In the genomic region with DNA sequence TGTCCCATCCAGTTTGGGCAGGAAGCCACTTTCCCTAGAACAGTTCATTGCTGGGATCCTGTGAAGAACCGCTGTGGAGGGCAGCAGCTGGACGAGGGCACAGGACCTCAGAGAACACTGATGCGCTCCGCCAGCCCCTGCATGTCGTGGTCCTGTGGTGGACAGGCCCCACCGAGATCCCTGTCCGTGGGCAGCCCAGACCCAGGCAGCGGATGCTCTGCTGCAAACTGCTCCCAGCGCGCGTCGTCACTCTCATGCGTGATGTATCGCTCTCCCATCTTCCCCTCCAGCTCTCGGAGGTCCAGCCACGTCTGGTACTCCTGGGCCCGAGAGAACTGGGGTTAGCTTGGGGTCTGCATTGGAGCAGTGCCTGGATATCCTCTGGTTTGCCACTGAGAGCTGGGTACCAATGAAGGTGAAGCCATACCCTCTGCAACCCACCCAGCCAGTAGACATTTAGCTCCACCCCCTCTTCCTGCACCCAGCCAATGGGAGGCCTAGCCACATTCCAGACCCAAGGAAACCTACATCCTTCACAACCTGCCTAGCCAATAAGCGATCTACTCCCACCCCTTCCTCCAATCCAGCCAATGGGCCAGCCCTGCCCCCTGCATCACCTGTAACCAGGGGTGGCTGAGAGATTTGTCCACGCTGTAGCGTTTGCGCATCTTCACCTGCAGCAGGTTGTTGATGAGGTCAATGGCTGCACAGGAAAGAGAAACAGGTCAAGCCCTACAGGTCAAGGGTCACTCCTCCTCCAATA, we compare ENCODE assay signal across 10 cellular contexts. TPM values are rescaled to one million over a fixed set of nuclear protein-coding genes. Genes with fewer than 3 reads are reported as not detected.
DNase-seq lines count a peak whose midpoint lies in the region; ATAC-seq, FAIRE-seq and TF ChIP-seq lines count a peak whose summit lies in the region.
"Had no signal": no experiment of that assay in that cellular context is flagged by ENCODE, and none has a peak within 500 bp of the region (broad histone marks: within the 10 kb centered on the region; RNA-seq: fewer than 3 reads in every experiment).

No MANE protein-coding gene starts in this region.

- H3F3A ChIP-seq in PC-3 (ENCODE audit: low read length, unreplicated experiment), result no peaks in the 10 kb centered on the region

- no peaks in the 10 kb centered on the region for H3K36me3 ChIP-seq in PC-3 (ENCODE audit: low read depth, low read length)

- CTCF ChIA-PET in A549 (lab: Yijun Ruan, JAX), result interaction anchor here (0.6 to 7.8 kb wide), 17 partner anchors 9 to 225 kb away, joined by 3 to 100 read pairs (median 5); a partner anchor contains a TSS
- CTCF ChIA-PET in PC-3 (lab: Charles Lee), result no interaction called here

- 96% methylated on average over 21 of the region's 21 CpGs for WGBS in A549 (ENCODE audit: missing lambda C conversion rate)

- DNase-seq in A549 (ENCODE audit: low read depth in 1 of 2, low spot score in 1 of 2) (peak in 1 of 2 experiments; percentile 61), ELF-1 (ENCODE audit: low read depth, low spot score) (peak; percentile 82), PC-3 (peak; percentile 37), germinal center (ENCODE audit: low spot score) (peak; percentile 11), T-helper 1 cell (no peak), NCI-H2081 treated with DMSO at 0.1 percent for 48 hours (lab: John Stamatoyannopoulos, UW) (no peak), NCI-H345 (lab: John Stamatoyannopoulos, UW) (no peak)
- no peak for DNase-seq in stimulated activated CD4-positive, alpha-beta T cell treated with anti-CD3 and anti-CD28 coated beads, Interleukin-4, amount 100 ng/mL, for 1 hour
- DNase-seq: cerebellar nuclear complex, NCI-H1930 had no signal

- H3K4me2 ChIP-seq in A549 (no peak overlapping the region), PC-3 (ENCODE audit: low read length) (no peak overlapping the region)

- intact Hi-C loops in PC-3 (cut with micrococcal nuclease), result no loop called here

- no peak for TF ChIP-seq RAD21 in A549 (conservative IDR thresholded peaks at IDR 0.05 in 1 of 2, IDR thresholded peaks at IDR 0.05 in 1 of 2)

- POLR2A ChIA-PET in A549 (lab: Yijun Ruan, JAX) (no interaction called here), PC-3 (lab: Charles Lee; ENCODE audit: unreplicated experiment) (no interaction called here)

- no peak for TF ChIP-seq POLR2A in A549 (IDR thresholded peaks at IDR 0.05; ENCODE audit: low read length)

- no peaks in the 10 kb centered on the region for H4K20me1 ChIP-seq in PC-3 (ENCODE audit: low read length)

- no peaks in the 10 kb centered on the region for H3K79me2 ChIP-seq in PC-3 (ENCODE audit: low read length)

- H3K4me3 ChIP-seq in A549 (no peak overlapping the region), PC-3 (ENCODE audit: low read length) (no peak overlapping the region)

- no peaks in the 10 kb centered on the region for H3K27me3 ChIP-seq in PC-3 (ENCODE audit: low read length)

- H3K27ac ChIP-seq in A549 (no peak overlapping the region), PC-3 (ENCODE audit: low read length) (no peak overlapping the region)

- no peak for FAIRE-seq in A549 (lab: Jason Lieb, UNC)

- BruUV-seq in PC-3 (replicated peaks; lab: Mats Ljungman, UMichigan), result TSS peak; percentile 35

- TF ChIP-seq CTCF in A549 (IDR thresholded peaks at IDR 0.05) (no peak), PC-3 (conservative IDR thresholded peaks at IDR 0.05; ENCODE audit: low read depth, low read length) (no peak)

- no peaks in the 10 kb centered on the region for H3K9me2 ChIP-seq in PC-3 (replicated peaks; ENCODE audit: low read length)

- ATAC-seq in A549, result peak; percentile 35 to 89; a peak in 4 of 6 replicates
- ATAC-seq in PC-3, result peak; percentile 38; the same call in 1 of the 2 replicates

- H3K4me1 ChIP-seq in A549, result no peaks in the 10 kb centered on the region
- H3K4me1 ChIP-seq in PC-3 (ENCODE audit: insufficient read depth, low read length), result no peaks in the 10 kb centered on the region

- no peak overlapping the region for H3K9ac ChIP-seq in PC-3 (ENCODE audit: low read length)

- TF ChIP-seq EP300 in A549 (IDR thresholded peaks at IDR 0.05), result no peak

- H3K9me3 ChIP-seq in A549 (no peaks in the 10 kb centered on the region), PC-3 (ENCODE audit: low read length) (no peaks in the 10 kb centered on the region)

- H2AFZ ChIP-seq in PC-3 (ENCODE audit: low read length), result no peak overlapping the region

TF ChIP-seq in A549, 52 proteins besides CTCF, POLR2A, EP300 and RAD21:
- no peak for TF ChIP-seq RARB (CRISPR knock-in tag; IDR thresholded peaks at IDR 0.05)
- TF ChIP-seq MYC (IDR thresholded peaks at IDR 0.05; ENCODE audit: borderline replicate concordance, low read length), result no peak
- peak; percentile 99 for TF ChIP-seq RFX5 (IDR thresholded peaks at IDR 0.05)

RNA-seq across cellular contexts. Expression of a gene that starts 13.6 kb away (rescaled TPM):
- polyA plus RNA-seq in A549 (2011; rRNA removed), result 0.13 and 0.36 TPM in 2 replicates
- polyA plus RNA-seq in A549 (2012; cell fraction: cytosol; rRNA removed), result 0.22 and 0.32 TPM in 2 replicates
- polyA plus RNA-seq in A549 (2012; cell fraction: nucleus; rRNA removed), result 0.26 and 0.31 TPM in 2 replicates
- 0.14 to 0.33 TPM (median 0.32 TPM) in 3 replicates for polyA plus RNA-seq in A549 (2017; fragmentation: RNase III; extraction: RNeasy Plus Mini Kit Qiagen cat#74134 plus additional on column Dnase treatment)
- polyA minus RNA-seq in A549 (2011; rRNA and poly(A)+ RNA removed), result 0.10 and 0.29 TPM in 2 replicates
- 1.9 and 3.1 TPM in 2 replicates for total RNA-seq in PC-3 (2014; rRNA removed)

RNA-seq across cellular contexts. Expression of a gene that starts 38.6 kb away (rescaled TPM):
- not detected in 2 replicates for polyA plus RNA-seq in A549 (2011; rRNA removed)
- polyA plus RNA-seq in A549 (2012; cell fraction: cytosol; rRNA removed), result not detected in 2 replicates
- not detected in 2 replicates for polyA plus RNA-seq in A549 (2012; cell fraction: nucleus; rRNA removed)
- polyA plus RNA-seq in A549 (2017; fragmentation: RNase III; extraction: RNeasy Plus Mini Kit Qiagen cat#74134 plus additional on column Dnase treatment), result not detected in 3 replicates
- not detected in 2 replicates for polyA minus RNA-seq in A549 (2011; rRNA and poly(A)+ RNA removed)
- total RNA-seq in PC-3 (2014; rRNA removed), result not detected in 2 replicates

RNA-seq across cellular contexts. Expression of a gene that starts 42.3 kb away (rescaled TPM):
- polyA plus RNA-seq in A549 (2011; rRNA removed), result 8.3 and 10.4 TPM in 2 replicates
- polyA plus RNA-seq in A549 (2012; cell fraction: cytosol; rRNA removed), result 20.7 and 21.5 TPM in 2 replicates
- polyA plus RNA-seq in A549 (2012; cell fraction: nucleus; rRNA removed), result 43.5 and 59.2 TPM in 2 replicates
- 21.7 to 25.8 TPM (median 24.6 TPM) in 3 replicates for polyA plus RNA-seq in A549 (2017; fragmentation: RNase III; extraction: RNeasy Plus Mini Kit Qiagen cat#74134 plus additional on column Dnase treatment)
- 22.8 and 23.8 TPM in 2 replicates for polyA minus RNA-seq in A549 (2011; rRNA and poly(A)+ RNA removed)
- 24.1 and 32.9 TPM in 2 replicates for total RNA-seq in PC-3 (2014; rRNA removed)

RNA-seq across cellular contexts. Expression of a gene that starts 49.7 kb away (rescaled TPM):
- 0.06 TPM in 1 of 2 replicates, not detected in the other for polyA plus RNA-seq in A549 (2011; rRNA removed)
- polyA plus RNA-seq in A549 (2012; cell fraction: cytosol; rRNA removed), result 0.09 and 0.12 TPM in 2 replicates
- polyA plus RNA-seq in A549 (2012; cell fraction: nucleus; rRNA removed), result 0.22 and 0.42 TPM in 2 replicates
- polyA plus RNA-seq in A549 (2017; fragmentation: RNase III; extraction: RNeasy Plus Mini Kit Qiagen cat#74134 plus additional on column Dnase treatment), result 0.07 TPM in 1 of 3 replicates, not detected in the others
- not detected in 2 replicates for polyA minus RNA-seq in A549 (2011; rRNA and poly(A)+ RNA removed)
- not detected in 2 replicates for total RNA-seq in PC-3 (2014; rRNA removed)

Comparison
In these comparisons a context has a peak if more than half of its experiments do, and no peak if none do; other contexts are left out.
1. DNase-seq: peak in ELF-1 (single experiment), PC-3 (single experiment) and germinal center (single experiment); none in stimulated activated CD4-positive, alpha-beta T cell treated with anti-CD3 and anti-CD28 coated beads, Interleukin-4, amount 100 ng/mL, for 1 hour (single experiment), T-helper 1 cell (0 of 5), NCI-H2081 treated with DMSO at 0.1 percent for 48 hours (single experiment) and NCI-H345 (single experiment).